In genomic region chr9:86827893-86828292, GRCh38 we compare ENCODE assay signal across 18 cellular contexts.
A peak's percentile ranks its signal among the peaks of the same experiment; 100 is the strongest.
DNase-seq lines count a peak whose midpoint lies in the region; ATAC-seq, FAIRE-seq and TF ChIP-seq lines count a peak whose summit lies in the region.
"Had no signal": no experiment of that assay in that cellular context is flagged by ENCODE, and none has a peak within 500 bp of the region (broad histone marks: within the 10 kb centered on the region; RNA-seq: fewer than 3 reads in every experiment).

No MANE protein-coding gene starts in this region.

- H2BK5ac ChIP-seq in H1 (ENCODE audit: low read depth, low read length) = no peak overlapping the region

- H3K27ac ChIP-seq in GM23338 (ENCODE audit: low read depth) = no peak overlapping the region
- no peak overlapping the region for H3K27ac ChIP-seq in H1 (ENCODE audit: low read depth, low read length)
- no peak overlapping the region for H3K27ac ChIP-seq in gastroesophageal sphincter
- H3K27ac ChIP-seq in SK-N-SH (ENCODE audit: low read depth in 2 of 2, low read length in 1 of 2) = no peak overlapping the region

- no peaks in the 10 kb centered on the region for H3F3A ChIP-seq in GM23338 (replicated peaks; ENCODE audit: low read depth)
- H3F3A ChIP-seq in SK-N-SH (replicated peaks; ENCODE audit: insufficient read depth) = no peaks in the 10 kb centered on the region

- no peak overlapping the region for H3K9ac ChIP-seq in H1 (replicated peaks in 1 of 4; ENCODE audit: extremely low read depth in 1 of 4, low read depth in 3 of 4, low read length in 3 of 4)
- no peak overlapping the region for H3K9ac ChIP-seq in SK-N-SH

- ATAC-seq in GM23338 = no peak
- peak; percentile 71 for ATAC-seq in gastroesophageal sphincter
- ATAC-seq in GM21515 (IDR thresholded peaks at IDR 0.05; ENCODE audit: unreplicated experiment) = no peak
- no peak for ATAC-seq in stimulated activated naive B cell treated with anti-CD40 and anti-IgM and Interleukin-4, amounts not matched to agents 10 μg/mL and 1 μg/mL and 100 μg/mL, for 72 hours (replicated peaks)
- ATAC-seq: Right ventricle myocardium inferior had no signal

- no peak for DNase-seq in GM23338 (ENCODE audit: low spot score)
- DNase-seq in H1 (ENCODE audit: low read depth in 1 of 2, low spot score in 2 of 2) = no peak
- peak; percentile 11 for DNase-seq in mucosa of gallbladder (ENCODE audit: low spot score)
- DNase-seq in SK-N-SH = no peak
- DNase-seq in stimulated activated naive B cell treated with anti-CD40 and anti-IgM and Interleukin-4, amounts not matched to agents 10 μg/mL and 1 μg/mL and 100 μg/mL, for 72 hours = no peak
- no peak for DNase-seq in NCI-H2029 treated with DMSO at 0.1 percent for 48 hours (lab: John Stamatoyannopoulos, UW)
- DNase-seq: BE2C, EL, GF-D8, MG63, NCI-H1694 treated with DMSO at 0.1 percent for 48 hours, NCI-H446, NCI-H526 had no signal

- H3K18ac ChIP-seq in H1 (ENCODE audit: extremely low read depth, low read length) = no peak overlapping the region

- peaks cover 12% of the 10 kb centered on the region for H3K9me3 Mint-ChIP-seq in GM23338
- H3K9me3 Mint-ChIP-seq in stimulated activated naive B cell treated with anti-CD40 and anti-IgM and Interleukin-4, amounts not matched to agents 10 μg/mL and 1 μg/mL and 100 μg/mL, for 72 hours = peaks cover 0 to 4% of the 10 kb centered on the region in 2 donors

- no peak overlapping the region for H3K56ac ChIP-seq in H1 (replicated peaks; ENCODE audit: insufficient read length, low read depth, low read length)

- POLR2A ChIA-PET in H1 (lab: Charles Lee; ENCODE audit: partially characterized antibody) = no interaction called here
- POLR2A ChIA-PET in SK-N-SH (lab: Yijun Ruan, JAX) = no interaction called here

- WGBS in H1 (ENCODE audit: extremely low coverage in 1 of 2, insufficient coverage in 1 of 2, insufficient read length in 1 of 2, insufficient replicate concordance in 2 of 2, low coverage in 1 of 2, low lambda C conversion rate in 2 of 2, missing lambda C conversion rate in 1 of 2), 2 experiments = 56% methylated on average over 1 of the region's 1 CpG; no CpG with 5 or more reads in 1 of the 2 experiments
- 62 to 80% methylated on average over 1 of the region's 1 CpG for WGBS in gastroesophageal sphincter (ENCODE audit: low coverage in 1 of 2), 2 donors
- WGBS in SK-N-SH (ENCODE audit: low lambda C conversion rate) = 14% methylated on average over 1 of the region's 1 CpG

- H3K4me3 ChIP-seq in GM23338 = no peak overlapping the region
- H3K4me3 ChIP-seq in H1 (ENCODE audit: extremely low read depth in 1 of 4, insufficient read depth in 2 of 4, low read depth in 3 of 4, low read length in 4 of 4) = no peak overlapping the region
- no peak overlapping the region for H3K4me3 ChIP-seq in gastroesophageal sphincter
- no peak overlapping the region for H3K4me3 ChIP-seq in SK-N-SH (ENCODE audit: low read depth in 2 of 2, low read length in 1 of 2)
- H3K4me3 ChIP-seq: HAP-1, MG63 had no signal

- H3K79me2 ChIP-seq in GM23338 (replicated peaks; ENCODE audit: insufficient read depth) (no peaks in the 10 kb centered on the region), H1 (ENCODE audit: control insufficient read depth in 1 of 2, insufficient read depth in 2 of 2, low read length in 2 of 2) (no peaks in the 10 kb centered on the region), SK-N-SH (ENCODE audit: insufficient read depth) (no peaks in the 10 kb centered on the region)

- H4K8ac ChIP-seq in H1 (ENCODE audit: extremely low read depth, insufficient read depth, low read length) = no peak overlapping the region

- CTCF ChIA-PET in H1 (lab: Charles Lee; ENCODE audit: partially characterized antibody) (no interaction called here), SK-N-SH (lab: Yijun Ruan, JAX) (no interaction called here)

- H4K5ac ChIP-seq in H1 (ENCODE audit: insufficient read length, low read depth, low read length) = no peak overlapping the region

- 0 out of 4 replicates have a peak, but pooled peaks cover 0 to 2% of the 10 kb centered on the region in 2 experiments for H3K9me3 ChIP-seq in H1 (ENCODE audit: insufficient read depth in 2 of 2, low read depth in 1 of 2, low read length in 1 of 2)
- no peaks in the 10 kb centered on the region for H3K9me3 ChIP-seq in gastroesophageal sphincter
- no peaks in the 10 kb centered on the region for H3K9me3 ChIP-seq in SK-N-SH
- H3K9me3 ChIP-seq: BE2C, HAP-1 had no signal

- peaks cover 3% of the 10 kb centered on the region; the same call in 1 of the 3 replicates for H3K36me3 Mint-ChIP-seq in GM23338 (ENCODE audit: low read depth)
- no peaks in the 10 kb centered on the region for H3K36me3 Mint-ChIP-seq in stimulated activated naive B cell treated with anti-CD40 and anti-IgM and Interleukin-4, amounts not matched to agents 10 μg/mL and 1 μg/mL and 100 μg/mL, for 72 hours

- H3K36me3 ChIP-seq in GM23338 (ENCODE audit: insufficient read depth) = no peaks in the 10 kb centered on the region
- no peaks in the 10 kb centered on the region for H3K36me3 ChIP-seq in H1 (ENCODE audit: control insufficient read depth in 2 of 4, insufficient read depth in 4 of 4, low read length in 3 of 4)
- no peaks in the 10 kb centered on the region for H3K36me3 ChIP-seq in gastroesophageal sphincter
- H3K36me3 ChIP-seq in SK-N-SH (replicated peaks in 1 of 2; ENCODE audit: control insufficient read depth in 1 of 2, insufficient read depth in 2 of 2, low read length in 1 of 2) = no peaks in the 10 kb centered on the region
- H3K36me3 ChIP-seq: BE2C, HAP-1, MG63 had no signal

- H3K27me3 Mint-ChIP-seq in GM23338 (ENCODE audit: insufficient read depth, low read depth, poor library complexity) = no peaks in the 10 kb centered on the region
- no peaks in the 10 kb centered on the region for H3K27me3 Mint-ChIP-seq in stimulated activated naive B cell treated with anti-CD40 and anti-IgM and Interleukin-4, amounts not matched to agents 10 μg/mL and 1 μg/mL and 100 μg/mL, for 72 hours

- H3K4ac ChIP-seq in H1 (replicated peaks; ENCODE audit: insufficient read length, low read depth, low read length) = no peak overlapping the region

- TF ChIP-seq EP300 in H1 (IDR thresholded peaks at IDR 0.05; ENCODE audit: borderline replicate concordance in 1 of 2, low read depth in 2 of 2, low read length in 2 of 2) (no peak), gastroesophageal sphincter (IDR thresholded peaks at IDR 0.05) (no peak), SK-N-SH (IDR thresholded peaks at IDR 0.05; ENCODE audit: borderline replicate concordance in 1 of 2, low read depth in 1 of 2, low read length in 1 of 2) (no peak)

- H3K4me2 ChIP-seq in GM23338 (no peak overlapping the region), H1 (ENCODE audit: insufficient read depth in 1 of 2, low read depth in 2 of 2, low read length in 2 of 2) (no peak overlapping the region), SK-N-SH (no peak overlapping the region)

- no peak overlapping the region for H2BK120ac ChIP-seq in H1 (replicated peaks; ENCODE audit: low read depth, low read length)

- H3K4me1 ChIP-seq in GM23338 (ENCODE audit: insufficient read depth) (peaks cover 22% of the 10 kb centered on the region), H1 (replicated peaks in 1 of 4; ENCODE audit: control insufficient read depth in 3 of 4, insufficient read depth in 4 of 4, low read length in 3 of 4) (peaks cover 3 to 8% (median 3%) of the 10 kb centered on the region in 4 experiments; a peak in 5 of 7 replicates), gastroesophageal sphincter (no peaks in the 10 kb centered on the region), SK-N-SH (ENCODE audit: control insufficient read depth in 1 of 2, insufficient read depth in 2 of 2, low read depth in 1 of 2, low read length in 1 of 2) (no peaks in the 10 kb centered on the region)
- H3K4me1 ChIP-seq: BE2C, HAP-1 had no signal

- H2BK15ac ChIP-seq in H1 (ENCODE audit: low read length) = no peak overlapping the region

- TF ChIP-seq CTCF in GM23338 (conservative IDR thresholded peaks at IDR 0.05; ENCODE audit: low read depth in 2 of 2) (no peak), H1 (IDR thresholded peaks at IDR 0.05; ENCODE audit: control extremely low read depth in 1 of 3, insufficient read depth in 1 of 3, low read depth in 1 of 3, low read length in 3 of 3) (no peak), gastroesophageal sphincter (IDR thresholded peaks at IDR 0.05) (no peak), SK-N-SH (IDR thresholded peaks at IDR 0.05) (no peak)

- FAIRE-seq in H1 (lab: Jason Lieb, UNC) = no peak
- FAIRE-seq: A204.1 had no signal

- no peaks in the 10 kb centered on the region for H3K23me2 ChIP-seq in H1 (ENCODE audit: low read depth, low read length)

- no peak overlapping the region for H4K91ac ChIP-seq in H1 (replicated peaks; ENCODE audit: insufficient read length, low read length)

- H3K79me1 ChIP-seq in H1 (ENCODE audit: low read depth, low read length) = no peaks in the 10 kb centered on the region

- H2AFZ ChIP-seq in GM23338 (0 out of 2 replicates have a peak overlapping the region, but pooled peaks have one; percentile 23), H1 (ENCODE audit: low read length) (no peak overlapping the region), SK-N-SH (ENCODE audit: low read depth) (no peak overlapping the region)

- H3K9me2 ChIP-seq in GM23338 (ENCODE audit: insufficient read depth) (peaks cover 8% of the 10 kb centered on the region; the same call in 1 of the 2 replicates), SK-N-SH (no peaks in the 10 kb centered on the region)

- TF ChIP-seq RAD21 in H1 (IDR thresholded peaks at IDR 0.05 in 1 of 2, conservative IDR thresholded peaks at IDR 0.05 in 1 of 2; ENCODE audit: low read depth in 2 of 2, low read length in 2 of 2) (no peak; a peak in 1 of 4 replicates), SK-N-SH (IDR thresholded peaks at IDR 0.05; ENCODE audit: low read length) (no peak)

- H3K14ac ChIP-seq in H1 (ENCODE audit: insufficient read length) = no peak overlapping the region

- 0 out of 2 replicates have a peak overlapping the region, but pooled peaks have one; percentile 38 for H2BK20ac ChIP-seq in H1 (ENCODE audit: low read length)

- no peak overlapping the region for H3K4me3 Mint-ChIP-seq in GM23338
- H3K4me3 Mint-ChIP-seq in stimulated activated naive B cell treated with anti-CD40 and anti-IgM and Interleukin-4, amounts not matched to agents 10 μg/mL and 1 μg/mL and 100 μg/mL, for 72 hours = no peak overlapping the region

- H2BK12ac ChIP-seq in H1 (ENCODE audit: low read depth, low read length) = no peak overlapping the region

- no peak overlapping the region for H3K27ac Mint-ChIP-seq in GM23338
- no peak overlapping the region for H3K27ac Mint-ChIP-seq in stimulated activated naive B cell treated with anti-CD40 and anti-IgM and Interleukin-4, amounts not matched to agents 10 μg/mL and 1 μg/mL and 100 μg/mL, for 72 hours

- no peaks in the 10 kb centered on the region for H3K27me3 ChIP-seq in GM23338 (ENCODE audit: insufficient read depth)
- no peaks in the 10 kb centered on the region for H3K27me3 ChIP-seq in H1 (replicated peaks in 1 of 4; ENCODE audit: control insufficient read depth in 3 of 4, extremely low read depth in 1 of 4, insufficient read depth in 3 of 4, low read length in 3 of 4)
- no peaks in the 10 kb centered on the region for H3K27me3 ChIP-seq in gastroesophageal sphincter
- H3K27me3 ChIP-seq in SK-N-SH (ENCODE audit: insufficient read depth) = no peaks in the 10 kb centered on the region
- H3K27me3 ChIP-seq: BE2C, MG63 had no signal

- H3K4me1 Mint-ChIP-seq in GM23338 = peaks cover 19% of the 10 kb centered on the region
- H3K4me1 Mint-ChIP-seq in stimulated activated naive B cell treated with anti-CD40 and anti-IgM and Interleukin-4, amounts not matched to agents 10 μg/mL and 1 μg/mL and 100 μg/mL, for 72 hours = no peaks in the 10 kb centered on the region

- H2AK5ac ChIP-seq in H1 (ENCODE audit: low read depth, low read length) = no peak overlapping the region

- TF ChIP-seq POLR2A in H1 (IDR thresholded peaks at IDR 0.05; ENCODE audit: control extremely low read depth in 1 of 2, low read depth in 2 of 2, low read length in 2 of 2) = no peak
- no peak for TF ChIP-seq POLR2A in gastroesophageal sphincter (IDR thresholded peaks at IDR 0.05)

- no peak overlapping the region for H3K23ac ChIP-seq in H1 (ENCODE audit: insufficient read length)

- no peaks in the 10 kb centered on the region for H4K20me1 ChIP-seq in GM23338 (replicated peaks; ENCODE audit: insufficient read depth)
- H4K20me1 ChIP-seq in H1 (replicated peaks in 1 of 2; ENCODE audit: control insufficient read depth in 1 of 2, insufficient read depth in 2 of 2, low read length in 2 of 2) = no peaks in the 10 kb centered on the region
- no peaks in the 10 kb centered on the region for H4K20me1 ChIP-seq in SK-N-SH (ENCODE audit: insufficient read depth)
